ENCODE assay signal across 1 cellular context in genomic region chr17:57379237-57380054, GRCh38.
TF ChIP-seq lines count a peak whose summit lies in the region.

No MANE protein-coding gene starts in this region.

TF ChIP-seq in K562, 482 proteins besides CTCF, POLR2A, EP300 and RAD21 (continued from another document and continues in another):
- TF ChIP-seq CHAMP1 (IDR thresholded peaks at IDR 0.05) (no peak), ATF3 (IDR thresholded peaks at IDR 0.05) (no peak; the same call in 1 of the 2 replicates), ATF3 (CRISPR knock-in tag; conservative IDR thresholded peaks at IDR 0.05) (no peak), BMI1 (IDR thresholded peaks at IDR 0.05; ENCODE audit: low read length) (no peak), ZNF583 (CRISPR knock-in tag; IDR thresholded peaks at IDR 0.05) (no peak), E2F1 (CRISPR knock-in tag; IDR thresholded peaks at IDR 0.05) (no peak), RFX7 (CRISPR knock-in tag; IDR thresholded peaks at IDR 0.05) (no peak), MGA (IDR thresholded peaks at IDR 0.05) (no peak), CBFB (CRISPR knock-in tag; IDR thresholded peaks at IDR 0.05) (no peak), ZNF324 (CRISPR knock-in tag; IDR thresholded peaks at IDR 0.05) (no peak), CHD2 (IDR thresholded peaks at IDR 0.05; ENCODE audit: low read depth, low read length) (no peak), STAT5A (IDR thresholded peaks at IDR 0.05; ENCODE audit: borderline replicate concordance, low read length) (peak; percentile 85), SMAD3 (CRISPR knock-in tag; conservative IDR thresholded peaks at IDR 0.05) (0 out of 2 replicates have a peak, but pooled peaks have one; percentile 44), ZNF79 (CRISPR knock-in tag; IDR thresholded peaks at IDR 0.05; ENCODE audit: low read depth) (no peak), JUN (IDR thresholded peaks at IDR 0.05; ENCODE audit: borderline replicate concordance, low read depth, low read length) (no peak), JUN (CRISPR knock-in tag; IDR thresholded peaks at IDR 0.05; ENCODE audit: borderline replicate concordance) (no peak), ZNF518B (CRISPR knock-in tag; IDR thresholded peaks at IDR 0.05) (no peak), ZNF609 (CRISPR knock-in tag; IDR thresholded peaks at IDR 0.05; ENCODE audit: borderline replicate concordance) (no peak), RB1 (IDR thresholded peaks at IDR 0.05; ENCODE audit: low read depth) (peak; percentile 57; the same call in 1 of the 2 replicates), PPARD (CRISPR knock-in tag; IDR thresholded peaks at IDR 0.05) (no peak), E2F5 (CRISPR knock-in tag; IDR thresholded peaks at IDR 0.05) (no peak), HNRNPK (IDR thresholded peaks at IDR 0.05; ENCODE audit: low read depth, low read length, poor library complexity, severe bottlenecking) (no peak), ZNF699 (CRISPR knock-in tag; IDR thresholded peaks at IDR 0.05; ENCODE audit: insufficient replicate concordance) (no peak)
